20 cellular contexts compared by ENCODE assay signal in genomic region chr1:78049396-78049795, GRCh38. TPM values are rescaled to one million over a fixed set of nuclear protein-coding genes. Genes with fewer than 3 reads are reported as not detected.
"Had no signal": no experiment of that assay in that cellular context is flagged by ENCODE, and none has a peak within 500 bp of the region (broad histone marks: within the 10 kb centered on the region; RNA-seq: fewer than 3 reads in every experiment).

No MANE protein-coding gene starts in this region.

- H3K36me3 ChIP-seq: SJCRH30 had no signal

- H3K9me3 ChIP-seq: SJCRH30 had no signal

- H3K4me3 ChIP-seq: K562, SJCRH30 had no signal

- H3K27ac ChIP-seq: HL-60, KMS-11, SJCRH30 had no signal

- H3K27me3 ChIP-seq: SJCRH30 had no signal

- H3K4me1 ChIP-seq: SJCRH30 had no signal

- ATAC-seq: K562, SK-N-SH treated with all-trans-retinoic acid at 6 μM for 48 hours had no signal

- DNase-seq: Kasumi-1, MM.1S, NCI-H1092 treated with DMSO at 0.1 percent for 48 hours, NCI-H1436, NCI-H187, NCI-H2029, NCI-H2081 treated with DMSO at 0.1 percent for 48 hours, NCI-H345, NCI-H446 treated with DMSO at 0.1 percent for 48 hours, NCI-H510A treated with DMSO at 0.1 percent for 48 hours, NCI-H69, NCI-H774, RPMI8226, SHP77 treated with DMSO at 0.1 percent for 48 hours, SJCRH30 had no signal

RNA-seq across cellular contexts. Expression of gene GIPC2, which starts 3.6 kb away (rescaled TPM):
- total RNA-seq: SJCRH30 had no signal
- polyA plus RNA-seq: IgD-negative memory B cell had no signal
